In the genomic region with DNA sequence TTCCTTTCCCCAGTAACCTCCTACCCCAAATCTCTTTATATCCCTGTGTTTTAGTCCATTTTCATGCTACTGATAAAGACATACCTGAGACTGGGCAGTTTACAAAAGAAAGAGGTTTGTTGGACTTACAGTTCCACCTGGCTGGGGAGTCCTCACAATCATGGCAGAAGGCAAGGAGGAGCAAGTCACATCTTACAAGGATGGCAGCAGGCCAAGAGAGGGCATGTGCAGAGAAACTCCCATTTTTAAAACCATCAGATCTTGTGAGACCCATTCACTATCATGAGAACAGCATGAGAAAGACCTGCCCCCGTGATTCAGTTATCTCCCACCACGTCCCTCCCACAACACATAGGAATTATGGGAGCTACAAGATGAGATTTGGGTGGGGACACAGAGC, we compare ENCODE assay signal across 8 cellular contexts.
DNase-seq lines count a peak whose midpoint lies in the region; ATAC-seq, FAIRE-seq and TF ChIP-seq lines count a peak whose summit lies in the region.
"Not testable (repeated sequence)": the region's sequence is repeated elsewhere in the genome, so short reads cannot be mapped to it uniquely, and the experiment has no call there.

No MANE protein-coding gene starts in this region.

- peaks cover 70 to 85% (median 79%) of the 10 kb centered on the region in 10 experiments for H3K4me1 ChIP-seq in BLaER1 treated with 17β-estradiol and CSF1 and Interleukin-3, amounts not matched to agents 10 nM and 100 nM
- H3K4me1 ChIP-seq in CD8-positive, alpha-beta memory T cell (ENCODE audit: insufficient read depth, low read length), result peaks cover 90% of the 10 kb centered on the region
- H3K4me1 ChIP-seq in K562 (replicated peaks in 1 of 2; ENCODE audit: control insufficient read depth in 2 of 2, insufficient read depth in 2 of 2, low read length in 2 of 2), result not testable (repeated sequence)
- peaks cover 66 to 78% of the 10 kb centered on the region in 2 donors for H3K4me1 ChIP-seq in naive thymus-derived CD4-positive, alpha-beta T cell (ENCODE audit: control insufficient read depth in 2 of 2, insufficient read depth in 2 of 2, low read length in 2 of 2)

- TF ChIP-seq POLR2A in K562 (conservative IDR thresholded peaks at IDR 0.05), result not testable (repeated sequence)

- CTCF ChIA-PET in CD8-positive, alpha-beta memory T cell (lab: Charles Lee), result interaction anchor here (2.7 kb wide), 1 partner anchor 12 kb away, joined by 10 read pairs; no protein-coding TSS in a partner anchor
- CTCF ChIA-PET in activated CD8-positive, alpha-beta T cell treated with anti-CD3 and anti-CD28 coated beads for 36 hours (lab: Charles Lee), result interaction anchor here (1.0 to 4.7 kb wide), 4 partner anchors 12 to 74 kb away, joined by 3 to 36 read pairs (median 10); no protein-coding TSS in a partner anchor
- CTCF ChIA-PET in activated naive CD4-positive, alpha-beta T cell treated with anti-CD3 and anti-CD28 coated beads for 36 hours (lab: Charles Lee), result interaction anchor here (0.9 to 1.1 kb wide), 2 partner anchors 21 to 46 kb away, joined by 3 read pairs; no protein-coding TSS in a partner anchor
- CTCF ChIA-PET in K562 (lab: Yijun Ruan, JAX; ENCODE audit: low intra/inter-chr PET ratio); naive thymus-derived CD4-positive, alpha-beta T cell (lab: Charles Lee): not testable (repeated sequence)

- POLR2A ChIA-PET in CD8-positive, alpha-beta memory T cell (lab: Charles Lee); activated CD8-positive, alpha-beta T cell treated with anti-CD3 and anti-CD28 coated beads for 36 hours (lab: Charles Lee); K562 (lab: Yijun Ruan, JAX); naive thymus-derived CD4-positive, alpha-beta T cell (lab: Charles Lee): not testable (repeated sequence)

- not testable (repeated sequence) for TF ChIP-seq CTCF in activated CD8-positive, alpha-beta T cell treated with anti-CD3 and anti-CD28 coated beads for 36 hours (IDR thresholded peaks at IDR 0.05); K562 (IDR thresholded peaks at IDR 0.05 in 2 of 3, conservative IDR thresholded peaks at IDR 0.05 in 1 of 3; ENCODE audit: insufficient read depth in 2 of 3, low read depth in 1 of 3, low read length in 3 of 3)

- not testable (repeated sequence) for H2AFZ ChIP-seq in K562 (ENCODE audit: low read depth, low read length)

- FAIRE-seq in K562 (lab: Jason Lieb, UNC), result not testable (repeated sequence)

- peak overlapping the region in 6 of 8 donors; percentile 39 to 88 (median 76) for H3K27ac Mint-ChIP-seq in CD8-positive, alpha-beta memory T cell
- H3K27ac Mint-ChIP-seq in T-helper 2 cell treated with Interferon-gamma antibody and Interleukin-4, amounts not matched to agents 5 μg/mL and 100 μg/mL, for 36 hours, result peak overlapping the region; percentile 33
- H3K27ac Mint-ChIP-seq in activated CD8-positive, alpha-beta T cell treated with anti-CD3 and anti-CD28 coated beads for 36 hours, result peak overlapping the region; percentile 98
- peak overlapping the region; percentile 27 for H3K27ac Mint-ChIP-seq in activated naive CD4-positive, alpha-beta T cell treated with anti-CD3 and anti-CD28 coated beads for 36 hours
- H3K27ac Mint-ChIP-seq in naive thymus-derived CD4-positive, alpha-beta T cell, result peak overlapping the region in 8 of 9 donors; percentile 54 to 92 (median 74)
- peak overlapping the region; percentile 26 for H3K27ac Mint-ChIP-seq in stimulated activated naive CD8-positive, alpha-beta T cell treated with anti-CD3 and anti-CD28 coated beads, Interleukin-15, Interleukin-2, amounts not matched to agents 100 ng/mL and 50 ng/mL, for 24 hours

- intact Hi-C loops in activated CD8-positive, alpha-beta T cell treated with anti-CD3 and anti-CD28 coated beads for 36 hours (cut with micrococcal nuclease); activated naive CD4-positive, alpha-beta T cell treated with anti-CD3 and anti-CD28 coated beads for 36 hours (cut with micrococcal nuclease); K562 (cut with micrococcal nuclease): not testable (repeated sequence)
- intact Hi-C loops in naive thymus-derived CD4-positive, alpha-beta T cell (cut with micrococcal nuclease), result loop anchor here in 1 of 2 donors (10.0 kb wide), 1 partner anchor 529 kb away; a partner anchor contains a TSS

- peaks cover 0 to 28% (median 14%) of the 10 kb centered on the region in 11 experiments; a peak in 13 of 22 replicates for H3K36me3 ChIP-seq in BLaER1 treated with 17β-estradiol and CSF1 and Interleukin-3, amounts not matched to agents 10 nM and 100 nM
- H3K36me3 ChIP-seq in CD8-positive, alpha-beta memory T cell (ENCODE audit: insufficient read depth, low read length); K562 (ENCODE audit: control insufficient read depth, insufficient read depth, low read length); naive thymus-derived CD4-positive, alpha-beta T cell (ENCODE audit: control insufficient read depth in 2 of 3, insufficient read depth in 3 of 3, low read length in 3 of 3): not testable (repeated sequence)

- H3K36me3 Mint-ChIP-seq in CD8-positive, alpha-beta memory T cell, result not testable (repeated sequence)
- peaks cover 29% of the 10 kb centered on the region for H3K36me3 Mint-ChIP-seq in T-helper 2 cell treated with Interferon-gamma antibody and Interleukin-4, amounts not matched to agents 5 μg/mL and 100 μg/mL, for 36 hours (ENCODE audit: low read depth)
- peaks cover 33% of the 10 kb centered on the region for H3K36me3 Mint-ChIP-seq in activated CD8-positive, alpha-beta T cell treated with anti-CD3 and anti-CD28 coated beads for 36 hours (ENCODE audit: low read depth)
- peaks cover 16% of the 10 kb centered on the region for H3K36me3 Mint-ChIP-seq in activated naive CD4-positive, alpha-beta T cell treated with anti-CD3 and anti-CD28 coated beads for 36 hours (ENCODE audit: low read depth)
- H3K36me3 Mint-ChIP-seq in naive thymus-derived CD4-positive, alpha-beta T cell, result peaks cover 0 to 26% (median 6%) of the 10 kb centered on the region in 5 donors
- H3K36me3 Mint-ChIP-seq in stimulated activated naive CD8-positive, alpha-beta T cell treated with anti-CD3 and anti-CD28 coated beads, Interleukin-15, Interleukin-2, amounts not matched to agents 100 ng/mL and 50 ng/mL, for 24 hours (ENCODE audit: low read depth), result peaks cover 30% of the 10 kb centered on the region

- H3K9me1 ChIP-seq in K562 (ENCODE audit: control insufficient read depth, insufficient read depth, low read length), result not testable (repeated sequence)

- in situ Hi-C loops in K562 (cut with MboI), result not testable (repeated sequence)

- H3K79me2 ChIP-seq in K562 (ENCODE audit: control insufficient read depth, insufficient read depth, low read length), result not testable (repeated sequence)

- H3K27ac ChIP-seq in BLaER1 treated with 17β-estradiol and CSF1 and Interleukin-3, amounts not matched to agents 10 nM and 100 nM, result peak overlapping the region; percentile 97 to 100 (median 99); a peak in 20 of 22 replicates
- H3K27ac ChIP-seq in CD8-positive, alpha-beta memory T cell (ENCODE audit: low read depth, low read length); K562 (ENCODE audit: extremely low read depth, low read depth, low read length); naive thymus-derived CD4-positive, alpha-beta T cell (ENCODE audit: low read depth, low read length): not testable (repeated sequence)

- H3K4me3 Mint-ChIP-seq in CD8-positive, alpha-beta memory T cell, result peak overlapping the region in 4 of 7 donors; percentile 20 to 69 (median 65)
- H3K4me3 Mint-ChIP-seq in T-helper 2 cell treated with Interferon-gamma antibody and Interleukin-4, amounts not matched to agents 5 μg/mL and 100 μg/mL, for 36 hours, result peak overlapping the region; percentile 48
- not testable (repeated sequence) for H3K4me3 Mint-ChIP-seq in activated CD8-positive, alpha-beta T cell treated with anti-CD3 and anti-CD28 coated beads for 36 hours; activated naive CD4-positive, alpha-beta T cell treated with anti-CD3 and anti-CD28 coated beads for 36 hours; stimulated activated naive CD8-positive, alpha-beta T cell treated with anti-CD3 and anti-CD28 coated beads, Interleukin-15, Interleukin-2, amounts not matched to agents 100 ng/mL and 50 ng/mL, for 24 hours
- peak overlapping the region in 9 of 10 donors; percentile 6 to 78 (median 53) for H3K4me3 Mint-ChIP-seq in naive thymus-derived CD4-positive, alpha-beta T cell

- DNase-seq in CD8-positive, alpha-beta memory T cell; T-helper 2 cell treated with Interferon-gamma antibody and Interleukin-4, amounts not matched to agents 5 μg/mL and 100 μg/mL, for 36 hours (ENCODE audit: low spot score); activated CD8-positive, alpha-beta T cell treated with anti-CD3 and anti-CD28 coated beads for 36 hours; activated naive CD4-positive, alpha-beta T cell treated with anti-CD3 and anti-CD28 coated beads for 36 hours; K562 (ENCODE audit: extremely low read depth in 1 of 4, low spot score in 3 of 4); naive thymus-derived CD4-positive, alpha-beta T cell: not testable (repeated sequence)

- peak overlapping the region; percentile 88 to 97 (median 94) for H3K4me2 ChIP-seq in BLaER1 treated with 17β-estradiol and CSF1 and Interleukin-3, amounts not matched to agents 10 nM and 100 nM
- H3K4me2 ChIP-seq in K562 (ENCODE audit: insufficient read depth, low read length), result not testable (repeated sequence)

- WGBS in K562 (ENCODE audit: insufficient coverage, low coverage, missing lambda C conversion rate), result 60% methylated on average over 1 of the region's 2 CpGs

- not testable (repeated sequence) for H4K20me1 ChIP-seq in BLaER1 treated with 17β-estradiol and CSF1 and Interleukin-3, amounts not matched to agents 10 nM and 100 nM; K562 (replicated peaks; ENCODE audit: control insufficient read depth, insufficient read depth, low read length)

- not testable (repeated sequence) for TF ChIP-seq EP300 in K562 (IDR thresholded peaks at IDR 0.05; ENCODE audit: low read length)

- H3K4me3 ChIP-seq in BLaER1 treated with 17β-estradiol and CSF1 and Interleukin-3, amounts not matched to agents 10 nM and 100 nM, result peak overlapping the region in 5 of 10 experiments; percentile 1 to 48 (median 24); a peak in 6 of 20 replicates
- H3K4me3 ChIP-seq in CD8-positive, alpha-beta memory T cell (ENCODE audit: low read length); K562; naive thymus-derived CD4-positive, alpha-beta T cell (ENCODE audit: low read length): not testable (repeated sequence)

- peak overlapping the region in 4 of 11 experiments; percentile 84 to 87 (median 85); a peak in 5 of 22 replicates for H3K9ac ChIP-seq in BLaER1 treated with 17β-estradiol and CSF1 and Interleukin-3, amounts not matched to agents 10 nM and 100 nM
- not testable (repeated sequence) for H3K9ac ChIP-seq in K562 (ENCODE audit: insufficient read depth in 1 of 2, low read depth in 2 of 2, low read length in 2 of 2)

- H3K9me3 ChIP-seq in BLaER1 treated with 17β-estradiol and CSF1 and Interleukin-3, amounts not matched to agents 10 nM and 100 nM (replicated peaks in 1 of 11), result peaks cover 20 to 29% (median 25%) of the 10 kb centered on the region in 11 experiments
- not testable (repeated sequence) for H3K9me3 ChIP-seq in CD8-positive, alpha-beta memory T cell (ENCODE audit: low read length); K562 (replicated peaks; ENCODE audit: control insufficient read depth, insufficient read depth, low read depth, low read length); naive thymus-derived CD4-positive, alpha-beta T cell (ENCODE audit: control insufficient read depth in 2 of 3, low read length in 3 of 3)

- BruUV-seq in K562 (replicated peaks; lab: Mats Ljungman, UMichigan), result not testable (repeated sequence)

- not testable (repeated sequence) for TF ChIP-seq RAD21 in K562 (CRISPR knock-in tag; conservative IDR thresholded peaks at IDR 0.05 in 1 of 2, IDR thresholded peaks at IDR 0.05 in 1 of 2)

- not testable (repeated sequence) for H3K9me3 Mint-ChIP-seq in CD8-positive, alpha-beta memory T cell
- peaks cover 26% of the 10 kb centered on the region for H3K9me3 Mint-ChIP-seq in T-helper 2 cell treated with Interferon-gamma antibody and Interleukin-4, amounts not matched to agents 5 μg/mL and 100 μg/mL, for 36 hours
- H3K9me3 Mint-ChIP-seq in activated CD8-positive, alpha-beta T cell treated with anti-CD3 and anti-CD28 coated beads for 36 hours, result peaks cover 19% of the 10 kb centered on the region
- H3K9me3 Mint-ChIP-seq in activated naive CD4-positive, alpha-beta T cell treated with anti-CD3 and anti-CD28 coated beads for 36 hours, result peaks cover 19% of the 10 kb centered on the region
- H3K9me3 Mint-ChIP-seq in naive thymus-derived CD4-positive, alpha-beta T cell, result peaks cover 0 to 18% (median 6%) of the 10 kb centered on the region in 11 donors
- H3K9me3 Mint-ChIP-seq in stimulated activated naive CD8-positive, alpha-beta T cell treated with anti-CD3 and anti-CD28 coated beads, Interleukin-15, Interleukin-2, amounts not matched to agents 100 ng/mL and 50 ng/mL, for 24 hours, result peaks cover 21% of the 10 kb centered on the region

- peaks cover 86 to 96% (median 96%) of the 10 kb centered on the region in 3 donors for H3K4me1 Mint-ChIP-seq in CD8-positive, alpha-beta memory T cell
- H3K4me1 Mint-ChIP-seq in T-helper 2 cell treated with Interferon-gamma antibody and Interleukin-4, amounts not matched to agents 5 μg/mL and 100 μg/mL, for 36 hours (ENCODE audit: low read depth), result peaks cover 69% of the 10 kb centered on the region
- H3K4me1 Mint-ChIP-seq in activated CD8-positive, alpha-beta T cell treated with anti-CD3 and anti-CD28 coated beads for 36 hours (ENCODE audit: low read depth), result peaks cover 80% of the 10 kb centered on the region
- H3K4me1 Mint-ChIP-seq in activated naive CD4-positive, alpha-beta T cell treated with anti-CD3 and anti-CD28 coated beads for 36 hours (ENCODE audit: low read depth), result peaks cover 70% of the 10 kb centered on the region
- peaks cover 62 to 100% (median 94%) of the 10 kb centered on the region in 7 donors for H3K4me1 Mint-ChIP-seq in naive thymus-derived CD4-positive, alpha-beta T cell
- H3K4me1 Mint-ChIP-seq in stimulated activated naive CD8-positive, alpha-beta T cell treated with anti-CD3 and anti-CD28 coated beads, Interleukin-15, Interleukin-2, amounts not matched to agents 100 ng/mL and 50 ng/mL, for 24 hours (ENCODE audit: low read depth), result peaks cover 79% of the 10 kb centered on the region

- not testable (repeated sequence) for ATAC-seq in activated CD8-positive, alpha-beta T cell treated with anti-CD3 and anti-CD28 coated beads for 36 hours; K562; naive thymus-derived CD4-positive, alpha-beta T cell

- not testable (repeated sequence) for H3K27me3 Mint-ChIP-seq in CD8-positive, alpha-beta memory T cell; T-helper 2 cell treated with Interferon-gamma antibody and Interleukin-4, amounts not matched to agents 5 μg/mL and 100 μg/mL, for 36 hours (ENCODE audit: low read depth); activated CD8-positive, alpha-beta T cell treated with anti-CD3 and anti-CD28 coated beads for 36 hours; activated naive CD4-positive, alpha-beta T cell treated with anti-CD3 and anti-CD28 coated beads for 36 hours (ENCODE audit: low read depth); naive thymus-derived CD4-positive, alpha-beta T cell; stimulated activated naive CD8-positive, alpha-beta T cell treated with anti-CD3 and anti-CD28 coated beads, Interleukin-15, Interleukin-2, amounts not matched to agents 100 ng/mL and 50 ng/mL, for 24 hours

- not testable (repeated sequence) for H3K27me3 ChIP-seq in BLaER1 treated with 17β-estradiol and CSF1 and Interleukin-3, amounts not matched to agents 10 nM and 100 nM; CD8-positive, alpha-beta memory T cell (ENCODE audit: insufficient read depth, low read length, poor library complexity, severe bottlenecking); K562 (ENCODE audit: control insufficient read depth in 2 of 2, insufficient read depth in 2 of 2, low read length in 2 of 2); naive thymus-derived CD4-positive, alpha-beta T cell (ENCODE audit: control insufficient read depth in 2 of 2, insufficient read depth in 2 of 2, low read length in 2 of 2)

Comparison
In these comparisons a context has a peak if more than half of its experiments do, and no peak if none do; other contexts are left out.
1. H3K27ac Mint-ChIP-seq: peak in every context shown above with its lines; median percentile 98 in activated CD8-positive, alpha-beta T cell treated with anti-CD3 and anti-CD28 coated beads for 36 hours; 76 in CD8-positive, alpha-beta memory T cell; 74 in naive thymus-derived CD4-positive, alpha-beta T cell; 33 in T-helper 2 cell treated with Interferon-gamma antibody and Interleukin-4, amounts not matched to agents 5 μg/mL and 100 μg/mL, for 36 hours; 27 in activated naive CD4-positive, alpha-beta T cell treated with anti-CD3 and anti-CD28 coated beads for 36 hours; 26 in stimulated activated naive CD8-positive, alpha-beta T cell treated with anti-CD3 and anti-CD28 coated beads, Interleukin-15, Interleukin-2, amounts not matched to agents 100 ng/mL and 50 ng/mL, for 24 hours.